Comparison of ENCODE assay signal across 1 cellular context in genomic region chr12:31962076-31962475, GRCh38.
TF ChIP-seq lines count a peak whose summit lies in the region.

No MANE protein-coding gene starts in this region.

TF ChIP-seq in SK-N-SH treated with all-trans-retinoic acid at 6 μM for 48 hours, 23 proteins besides CTCF, POLR2A, EP300 and RAD21 (continued from another document):
- TF ChIP-seq ARNTL (CRISPR knock-in tag; IDR thresholded peaks at IDR 0.05; ENCODE audit: borderline replicate concordance, low read depth) (no peak), ZFP3 (CRISPR knock-in tag; IDR thresholded peaks at IDR 0.05) (no peak), ZC3H10 (CRISPR knock-in tag; IDR thresholded peaks at IDR 0.05) (no peak), CSDC2 (CRISPR knock-in tag; IDR thresholded peaks at IDR 0.05) (no peak), ZNF70 (CRISPR knock-in tag; IDR thresholded peaks at IDR 0.05) (no peak)
